In the genomic region with DNA sequence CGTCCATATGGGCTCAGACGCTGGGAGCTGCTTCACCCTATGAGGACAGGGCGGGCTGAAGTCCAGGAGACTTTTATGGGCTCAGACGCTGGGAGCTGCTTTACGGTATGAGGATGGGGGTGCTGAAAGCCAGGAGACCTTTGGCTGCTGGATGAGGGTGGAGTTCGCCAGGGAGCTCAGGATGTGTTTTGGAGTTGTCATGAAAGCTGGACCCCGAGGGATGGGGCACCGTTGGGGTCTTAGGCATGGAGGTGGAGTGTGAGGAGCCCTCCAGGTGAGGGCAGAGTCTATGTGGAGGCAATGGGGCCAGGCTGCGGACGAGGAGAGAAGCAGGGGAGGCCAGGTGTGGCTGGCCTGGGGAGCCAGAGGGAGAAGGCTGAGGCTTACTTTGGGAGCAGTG, we compare ENCODE assay signal across 18 cellular contexts.
"Had no signal": no experiment of that assay in that cellular context is flagged by ENCODE, and none has a peak within 500 bp of the region (broad histone marks: within the 10 kb centered on the region; RNA-seq: fewer than 3 reads in every experiment).

No MANE protein-coding gene starts in this region.

- H3K27me3 Mint-ChIP-seq: dendritic cell treated with granulocyte-macrophage colony-stimulating factor and Interleukin-4, amounts not matched to agents 40 ng/mL and 50 ng/mL, for 4 days had no signal

- H3K4me3 Mint-ChIP-seq: dendritic cell treated with granulocyte-macrophage colony-stimulating factor and Interleukin-4, amounts not matched to agents 40 ng/mL and 50 ng/mL, for 4 days; immature natural killer cell; memory B cell; natural killer cell treated with Interleukin-12 subunit alpha and Interleukin-12 subunit beta and Interleukin-15 and Interleukin-18, amount 100 ng/mL, for 72 hours had no signal

- H3K27ac Mint-ChIP-seq: dendritic cell treated with granulocyte-macrophage colony-stimulating factor and Interleukin-4, amounts not matched to agents 40 ng/mL and 50 ng/mL, for 4 days; immature natural killer cell; memory B cell; progenitor cell of endocrine pancreas had no signal

- ATAC-seq: gastroesophageal sphincter; lower lobe of right lung; natural killer cell treated with Interleukin-12 subunit alpha and Interleukin-12 subunit beta and Interleukin-15 and Interleukin-18, amount 100 ng/mL, for 72 hours; right cardiac atrium had no signal

- DNase-seq: central memory CD4-positive, alpha-beta T cell; esophagus squamous epithelium; foreskin fibroblast; immature natural killer cell; left ventricle myocardium inferior; lower lobe of right lung; midbrain; right cardiac atrium; small intestine; stimulated activated CD4-positive, alpha-beta T cell treated with anti-CD3 and anti-CD28 coated beads, Interleukin-12 subunit alpha, Interleukin-12 subunit beta, amount 100 ng/mL, for 4 hours; stimulated activated CD4-positive, alpha-beta T cell treated with anti-CD3 and anti-CD28 coated beads, Interleukin-2, amount 100 ng/mL, for 48 hours; stimulated activated naive CD4-positive, alpha-beta T cell treated with Interleukin-2 at 50 U/mL for 16 hours; tibial artery had no signal
